ENCODE assay signal across 10 cellular contexts in genomic region chr10:118832242-118832651, GRCh38.
A peak's percentile ranks its signal among the peaks of the same experiment; 100 is the strongest.
DNase-seq lines count a peak whose midpoint lies in the region; ATAC-seq and TF ChIP-seq lines count a peak whose summit lies in the region.
"Had no signal": no experiment of that assay in that cellular context is flagged by ENCODE, and none has a peak within 500 bp of the region (broad histone marks: within the 10 kb centered on the region; RNA-seq: fewer than 3 reads in every experiment).

No MANE protein-coding gene starts in this region.

- H3K27me3 Mint-ChIP-seq in activated CD4-positive, alpha-beta T cell treated with anti-CD3 and anti-CD28 coated beads, Interleukin-2, amount 10 ng/mL, durations not matched to agents 24 days and 14 days: peaks cover 4% of the 10 kb centered on the region

- peak overlapping the region in 5 of 8 donors; percentile 21 to 63 (median 51) for H3K27ac ChIP-seq in spleen

- DNase-seq in Kasumi-1 (lab: John Stamatoyannopoulos, UW) (peak; percentile 64 to 70), inferior parietal cortex (ENCODE audit: extremely low spot score) (peak; percentile 13), spleen (peak; percentile 84)
- no peak for DNase-seq in activated CD4-positive, alpha-beta T cell treated with anti-CD3 and anti-CD28 coated beads, Interleukin-2, amount 10 ng/mL, durations not matched to agents 24 days and 14 days
- no peak for DNase-seq in activated T-cell treated with anti-CD3 and anti-CD28 coated beads, Interleukin-2, amount 50 U/mL, for 48 hours
- DNase-seq: NCI-H1105 treated with DMSO at 0.1 percent for 48 hours had no signal

- H3K27me3 ChIP-seq in spleen (replicated peaks in 1 of 7): no peaks in the 10 kb centered on the region

- peaks cover 0 to 15% (median 7%) of the 10 kb centered on the region in 6 donors for H3K4me1 ChIP-seq in spleen

- H3K27ac Mint-ChIP-seq in activated CD4-positive, alpha-beta T cell treated with anti-CD3 and anti-CD28 coated beads, Interleukin-2, amount 10 ng/mL, durations not matched to agents 24 days and 14 days: no peak overlapping the region
- H3K27ac Mint-ChIP-seq: memory B cell had no signal

- H3K9me3 ChIP-seq in spleen: no peaks in the 10 kb centered on the region

- intact Hi-C loops in spleen (cut with DNase I; ENCODE audit: low total_unique reads): no loop called here
- intact Hi-C loops in activated CD4-positive, alpha-beta T cell treated with anti-CD3 and anti-CD28 coated beads, Interleukin-2, amount 10 ng/mL, durations not matched to agents 24 days and 14 days (cut with micrococcal nuclease): no loop called here

- TF ChIP-seq POLR2A in spleen (IDR thresholded peaks at IDR 0.05): no peak

- peaks cover 5% of the 10 kb centered on the region for H3K9me3 Mint-ChIP-seq in activated CD4-positive, alpha-beta T cell treated with anti-CD3 and anti-CD28 coated beads, Interleukin-2, amount 10 ng/mL, durations not matched to agents 24 days and 14 days

- no peaks in the 10 kb centered on the region for H3K36me3 ChIP-seq in spleen

- H3K4me3 ChIP-seq in WI38 (ENCODE audit: low read depth, low read length) (peak overlapping the region; percentile 23; the same call in 1 of the 2 replicates), spleen (peak overlapping the region in 1 of 8 donors; percentile 11)
- H3K4me3 ChIP-seq: GM12878 had no signal

- H3K4me1 Mint-ChIP-seq in activated CD4-positive, alpha-beta T cell treated with anti-CD3 and anti-CD28 coated beads, Interleukin-2, amount 10 ng/mL, durations not matched to agents 24 days and 14 days: peaks cover 8% of the 10 kb centered on the region
- H3K4me1 Mint-ChIP-seq: memory B cell had no signal

- TF ChIP-seq CTCF in WI38 (IDR thresholded peaks at IDR 0.05; ENCODE audit: low read depth, low read length) (no peak), spleen (IDR thresholded peaks at IDR 0.05 in 8 of 11, conservative IDR thresholded peaks at IDR 0.05 in 3 of 11) (no peak)

- H3K4me3 Mint-ChIP-seq in activated CD4-positive, alpha-beta T cell treated with anti-CD3 and anti-CD28 coated beads, Interleukin-2, amount 10 ng/mL, durations not matched to agents 24 days and 14 days: no peak overlapping the region
- H3K4me3 Mint-ChIP-seq: memory B cell had no signal

- no peaks in the 10 kb centered on the region for H3K36me3 Mint-ChIP-seq in activated CD4-positive, alpha-beta T cell treated with anti-CD3 and anti-CD28 coated beads, Interleukin-2, amount 10 ng/mL, durations not matched to agents 24 days and 14 days (ENCODE audit: low read depth)

- no peak for ATAC-seq in HG03378 (IDR thresholded peaks at IDR 0.05; ENCODE audit: unreplicated experiment)
- ATAC-seq: GM12878 had no signal

- 29 to 44% (median 34%) methylated on average over 7 of the region's 7 CpGs for WGBS in spleen, 5 donors

Comparison
In these comparisons a context has a peak if more than half of its experiments do, and no peak if none do; other contexts are left out.
1. DNase-seq: peak in Kasumi-1 (2 of 2), inferior parietal cortex (single experiment) and spleen (single experiment); none in activated CD4-positive, alpha-beta T cell treated with anti-CD3 and anti-CD28 coated beads, Interleukin-2, amount 10 ng/mL, durations not matched to agents 24 days and 14 days (single experiment) and activated T-cell treated with anti-CD3 and anti-CD28 coated beads, Interleukin-2, amount 50 U/mL, for 48 hours (0 of 2).